Comparison of ENCODE assay signal across 27 cellular contexts in the genomic region with DNA sequence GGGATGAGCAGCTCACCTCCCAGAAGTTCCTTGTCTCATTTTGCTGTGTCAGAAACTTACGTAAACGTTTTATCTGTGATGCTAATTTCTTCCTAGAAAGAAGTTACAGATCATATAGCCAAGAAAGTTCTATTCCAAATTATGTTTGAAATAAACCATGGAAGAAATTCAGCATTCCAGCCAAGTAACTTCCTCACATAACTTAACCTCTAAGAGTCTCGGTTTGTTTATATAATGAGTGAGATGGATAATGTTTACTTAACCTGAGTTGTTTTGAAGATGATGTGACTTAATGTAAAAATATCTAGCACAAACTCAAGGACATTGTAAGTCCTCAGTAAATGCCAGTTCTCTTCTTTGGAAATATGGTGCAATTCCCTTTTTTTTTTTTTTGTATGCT. TPM values are rescaled to one million over a fixed set of nuclear protein-coding genes. Genes with fewer than 3 reads are reported as not detected.
DNase-seq lines count a peak whose midpoint lies in the region; ATAC-seq, FAIRE-seq and TF ChIP-seq lines count a peak whose summit lies in the region.
"Had no signal": no experiment of that assay in that cellular context is flagged by ENCODE, and none has a peak within 500 bp of the region (broad histone marks: within the 10 kb centered on the region; RNA-seq: fewer than 3 reads in every experiment).

No MANE protein-coding gene starts in this region.

- no peak for TF ChIP-seq CTCF in A549 (IDR thresholded peaks at IDR 0.05)
- no peak for TF ChIP-seq CTCF in RWPE2 (IDR thresholded peaks at IDR 0.05; ENCODE audit: poor library complexity, severe bottlenecking)
- TF ChIP-seq CTCF in lung (IDR thresholded peaks at IDR 0.05; ENCODE audit: control extremely low read depth, extremely low read depth), result no peak
- no peak for TF ChIP-seq CTCF in upper lobe of left lung (IDR thresholded peaks at IDR 0.05)

- TF ChIP-seq RAD21 in A549 (conservative IDR thresholded peaks at IDR 0.05 in 1 of 2, IDR thresholded peaks at IDR 0.05 in 1 of 2), result no peak

- H3K36me3 ChIP-seq in RWPE2 (ENCODE audit: low read depth) (no peaks in the 10 kb centered on the region), lung (ENCODE audit: control insufficient read depth in 2 of 2, insufficient read depth in 2 of 2, low read length in 2 of 2) (no peaks in the 10 kb centered on the region), upper lobe of left lung (no peaks in the 10 kb centered on the region)
- H3K36me3 ChIP-seq: tibial artery had no signal

- peak in 1 of 2 experiments; percentile 64; a peak in 1 of 6 replicates for ATAC-seq in A549
- peak; percentile 34; the same call in 1 of the 3 replicates for ATAC-seq in RWPE2 (ENCODE audit: low read depth)
- ATAC-seq in lung (ENCODE audit: insufficient read depth, low FRiP score), result peak; percentile 32
- ATAC-seq in upper lobe of left lung (ENCODE audit: low FRiP score in 2 of 2), result no peak
- ATAC-seq: activated T-cell treated with anti-CD3 and anti-CD28 coated beads, Interleukin-2, amount 50 U/mL, for 72 hours; right cardiac atrium had no signal

- H3K4me1 ChIP-seq in A549, result peaks cover 27% of the 10 kb centered on the region
- peaks cover 56% of the 10 kb centered on the region for H3K4me1 ChIP-seq in RWPE2 (ENCODE audit: insufficient read depth, poor library complexity, severe bottlenecking)
- no peaks in the 10 kb centered on the region for H3K4me1 ChIP-seq in lung (ENCODE audit: control insufficient read depth in 2 of 2, insufficient read depth in 2 of 2, low read length in 2 of 2)
- no peaks in the 10 kb centered on the region for H3K4me1 ChIP-seq in upper lobe of left lung
- H3K4me1 ChIP-seq: parathyroid adenoma, tibial artery had no signal

- POLR2A ChIA-PET in A549 (lab: Yijun Ruan, JAX), result no interaction called here

- H3K27ac ChIP-seq in A549 (no peak overlapping the region), RWPE2 (ENCODE audit: poor library complexity, severe bottlenecking) (peak overlapping the region; percentile 64), lung (ENCODE audit: low read depth in 1 of 2, low read length in 1 of 2) (no peak overlapping the region), upper lobe of left lung (no peak overlapping the region)
- H3K27ac ChIP-seq: dorsolateral prefrontal cortex, parathyroid adenoma, tibial artery had no signal

- H3K9me3 ChIP-seq in A549 (no peaks in the 10 kb centered on the region), RWPE2 (ENCODE audit: severe bottlenecking) (no peaks in the 10 kb centered on the region), lung (ENCODE audit: control insufficient read depth in 2 of 2, insufficient read depth in 1 of 2, low read length in 1 of 2) (no peaks in the 10 kb centered on the region), upper lobe of left lung (no peaks in the 10 kb centered on the region)
- H3K9me3 ChIP-seq: SK-N-SH, tibial artery had no signal

- TF ChIP-seq EP300 in A549 (IDR thresholded peaks at IDR 0.05), result no peak
- peak in 1 of 4 donors; percentile 57 for TF ChIP-seq EP300 in upper lobe of left lung (IDR thresholded peaks at IDR 0.05)

- H3K27me3 ChIP-seq in RWPE2 (ENCODE audit: insufficient read depth, poor library complexity, severe bottlenecking) (no peaks in the 10 kb centered on the region), lung (ENCODE audit: control insufficient read depth, insufficient read depth) (no peaks in the 10 kb centered on the region), upper lobe of left lung (no peaks in the 10 kb centered on the region)
- H3K27me3 ChIP-seq: dorsolateral prefrontal cortex, tibial artery had no signal

- TF ChIP-seq POLR2A in A549 (IDR thresholded peaks at IDR 0.05; ENCODE audit: low read length) (no peak), upper lobe of left lung (IDR thresholded peaks at IDR 0.05) (no peak)

- no peak for FAIRE-seq in A549 (lab: Jason Lieb, UNC)
- FAIRE-seq: GM12891 had no signal

- peak overlapping the region; percentile 41; the same call in 2 of the 3 replicates for H3K4me2 ChIP-seq in A549
- H3K4me2 ChIP-seq: SK-N-SH had no signal

- 21% methylated on average over 3 of the region's 3 CpGs for WGBS in A549 (ENCODE audit: missing lambda C conversion rate)
- 29 to 53% methylated on average over 3 of the region's 3 CpGs for WGBS in lung, 2 donors
- 37% methylated on average over 3 of the region's 3 CpGs for WGBS in upper lobe of left lung, 2 donors

- CTCF ChIA-PET in A549 (lab: Yijun Ruan, JAX), result interaction anchor here (1.4 kb wide), 1 partner anchor 69 kb away, joined by 3 read pairs; no protein-coding TSS in a partner anchor

- peak in 1 of 2 experiments; percentile 24 for DNase-seq in A549 (ENCODE audit: low read depth in 1 of 2, low spot score in 1 of 2)
- no peak for DNase-seq in RWPE2 (ENCODE audit: low spot score)
- peak; percentile 86 for DNase-seq in fibroblast of gingiva (ENCODE audit: low read depth)
- no peak for DNase-seq in lung (ENCODE audit: low spot score)
- DNase-seq in MV-4-11 (lab: John Stamatoyannopoulos, UW), result no peak
- no peak for DNase-seq in upper lobe of left lung
- DNase-seq in medulla oblongata (ENCODE audit: extremely low spot score), result no peak
- no peak for DNase-seq in NCI-H526 (lab: John Stamatoyannopoulos, UW)
- DNase-seq: activated CD4-positive, alpha-beta T cell treated with anti-CD3 and anti-CD28 coated beads, Interleukin-2, amount 10 ng/mL, durations not matched to agents 24 days and 14 days; activated naive CD4-positive, alpha-beta T cell treated with anti-CD3 and anti-CD28 coated beads, Interleukin-2, amount 10 ng/mL, durations not matched to agents 7 days and 5 days; activated T-cell treated with anti-CD3 and anti-CD28 coated beads, Interleukin-2, amount 50 U/mL, for 72 hours; central memory CD4-positive, alpha-beta T cell; DND-41; dorsolateral prefrontal cortex; Karpas-422; NCI-H1694; NCI-H524 treated with DMSO at 0.1 percent for 48 hours; right cardiac atrium; SK-N-SH; stimulated activated CD4-positive, alpha-beta T cell treated with anti-CD3 and anti-CD28 coated beads, Interleukin-15, amount 100 ng/mL, for 24 hours; tibial artery had no signal

- H3K4me3 ChIP-seq in A549 (no peak overlapping the region), RWPE2 (ENCODE audit: severe bottlenecking) (no peak overlapping the region), lung (no peak overlapping the region), upper lobe of left lung (no peak overlapping the region)
- H3K4me3 ChIP-seq: dorsolateral prefrontal cortex, tibial artery had no signal

TF ChIP-seq in A549, 52 proteins besides CTCF, POLR2A, EP300 and RAD21:
- TF ChIP-seq SMC3 (IDR thresholded peaks at IDR 0.05), result no peak
- no peak for TF ChIP-seq KDM1A (IDR thresholded peaks at IDR 0.05; ENCODE audit: low read depth)
- TF ChIP-seq CEBPB (IDR thresholded peaks at IDR 0.05), result 0 out of 4 replicates have a peak, but pooled peaks of 1 of the 2 experiments have one; percentile 5

RNA-seq across cellular contexts. Expression of a gene that starts 8.9 kb away (rescaled TPM):
- not detected in 2 replicates for polyA plus RNA-seq in A549 (2011; rRNA removed)
- polyA plus RNA-seq in A549 (2012; cell fraction: cytosol; rRNA removed), result not detected in 2 replicates
- polyA plus RNA-seq in A549 (2012; cell fraction: nucleus; rRNA removed), result not detected in 2 replicates
- not detected in 3 replicates for polyA plus RNA-seq in A549 (2017; fragmentation: RNase III; extraction: RNeasy Plus Mini Kit Qiagen cat#74134 plus additional on column Dnase treatment)
- not detected in 2 replicates for polyA minus RNA-seq in A549 (2011; rRNA and poly(A)+ RNA removed)
- total RNA-seq in lung, result 10 to 100 TPM; 10.5 to 12.1 TPM
- polyA plus RNA-seq in lung, result 1 to 10 TPM; 4.6 to 6.4 TPM
- total RNA-seq in upper lobe of left lung, result 10 to 100 TPM in 3 of 6 donors, 1 to 10 TPM in 3; 3.9 to 64.3 (median 13.3) TPM
- total RNA-seq: activated CD4-positive, alpha-beta T cell treated with anti-CD3 and anti-CD28 coated beads, Interleukin-2, amount 10 ng/mL, durations not matched to agents 24 days and 14 days; activated T-cell treated with anti-CD3 and anti-CD28 coated beads, Interleukin-2, amount 50 U/mL, for 72 hours; mucosa of gallbladder; right cardiac atrium; T-helper 2 cell treated with Interferon-gamma antibody and Interleukin-4, amounts not matched to agents 100 ng/mL and 5 ng/mL, for 36 hours had no signal
- polyA plus RNA-seq: BJ, neural cell, right cardiac atrium, SK-N-SH had no signal

Comparison
In these comparisons a context has a peak if more than half of its experiments do, and no peak if none do; other contexts are left out.
1. ATAC-seq: peak in RWPE2 (single experiment) and lung (single experiment); none in upper lobe of left lung (0 of 2).